ENCODE assay signal across 1 cellular context in the genomic region with DNA sequence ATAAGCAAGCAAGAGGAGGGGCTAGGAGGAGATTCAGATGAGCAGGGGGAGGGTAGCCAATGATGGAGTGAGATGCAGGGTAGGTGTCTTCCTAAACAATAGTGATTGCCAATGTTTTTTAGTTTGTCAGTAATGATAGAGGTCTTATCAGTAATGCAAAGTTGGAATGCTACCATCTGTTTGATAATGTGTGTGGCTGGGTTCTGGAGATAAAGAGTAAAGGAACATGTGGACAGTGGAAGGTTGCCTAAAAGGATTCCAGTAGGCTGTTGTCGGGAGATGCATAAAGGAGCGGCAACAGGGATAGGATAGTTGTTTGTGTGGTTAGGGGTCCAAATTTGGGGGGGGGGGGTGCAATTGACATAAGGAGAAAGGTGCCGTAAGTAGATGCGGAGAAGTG.
A peak's percentile ranks its signal among the peaks of the same experiment; 100 is the strongest.
TF ChIP-seq lines count a peak whose summit lies in the region.

No MANE protein-coding gene starts in this region.

TF ChIP-seq in K562, 482 proteins besides CTCF, POLR2A, EP300 and RAD21 (continues in another document):
- peak; percentile 75 for TF ChIP-seq NCOR1 (IDR thresholded peaks at IDR 0.05)
- TF ChIP-seq STAT5A (IDR thresholded peaks at IDR 0.05; ENCODE audit: borderline replicate concordance, low read length): no peak; the same call in 1 of the 2 replicates
- TF ChIP-seq SLC30A9 (CRISPR knock-in tag; IDR thresholded peaks at IDR 0.05): no peak
- no peak for TF ChIP-seq SMAD1 (IDR thresholded peaks at IDR 0.05; ENCODE audit: low read depth, low read length, partially characterized antibody)
- TF ChIP-seq ZNF444 (CRISPR knock-in tag; IDR thresholded peaks at IDR 0.05): no peak
- TF ChIP-seq, protein P1, sequence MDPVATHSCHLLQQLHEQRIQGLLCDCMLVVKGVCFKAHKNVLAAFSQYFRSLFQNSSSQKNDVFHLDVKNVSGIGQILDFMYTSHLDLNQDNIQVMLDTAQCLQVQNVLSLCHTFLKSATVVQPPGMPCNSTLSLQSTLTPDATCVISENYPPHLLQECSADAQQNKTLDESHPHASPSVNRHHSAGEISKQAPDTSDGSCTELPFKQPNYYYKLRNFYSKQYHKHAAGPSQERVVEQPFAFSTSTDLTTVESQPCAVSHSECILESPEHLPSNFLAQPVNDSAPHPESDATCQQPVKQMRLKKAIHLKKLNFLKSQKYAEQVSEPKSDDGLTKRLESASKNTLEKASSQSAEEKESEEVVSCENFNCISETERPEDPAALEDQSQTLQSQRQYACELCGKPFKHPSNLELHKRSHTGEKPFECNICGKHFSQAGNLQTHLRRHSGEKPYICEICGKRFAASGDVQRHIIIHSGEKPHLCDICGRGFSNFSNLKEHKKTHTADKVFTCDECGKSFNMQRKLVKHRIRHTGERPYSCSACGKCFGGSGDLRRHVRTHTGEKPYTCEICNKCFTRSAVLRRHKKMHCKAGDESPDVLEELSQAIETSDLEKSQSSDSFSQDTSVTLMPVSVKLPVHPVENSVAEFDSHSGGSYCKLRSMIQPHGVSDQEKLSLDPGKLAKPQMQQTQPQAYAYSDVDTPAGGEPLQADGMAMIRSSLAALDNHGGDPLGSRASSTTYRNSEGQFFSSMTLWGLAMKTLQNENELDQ (CRISPR knock-in tag; IDR thresholded peaks at IDR 0.05; ENCODE audit: borderline replicate concordance): no peak
- no peak for TF ChIP-seq ZNF12 (CRISPR knock-in tag; IDR thresholded peaks at IDR 0.05)
- TF ChIP-seq CEBPG (CRISPR knock-in tag; IDR thresholded peaks at IDR 0.05): no peak
- TF ChIP-seq CEBPG (tag; conservative IDR thresholded peaks at IDR 0.05 in 1 of 2, IDR thresholded peaks at IDR 0.05 in 1 of 2): no peak
- TF ChIP-seq NONO (IDR thresholded peaks at IDR 0.05; ENCODE audit: low read depth in 2 of 2, low read length in 1 of 2): no peak
- TF ChIP-seq, protein P2, sequence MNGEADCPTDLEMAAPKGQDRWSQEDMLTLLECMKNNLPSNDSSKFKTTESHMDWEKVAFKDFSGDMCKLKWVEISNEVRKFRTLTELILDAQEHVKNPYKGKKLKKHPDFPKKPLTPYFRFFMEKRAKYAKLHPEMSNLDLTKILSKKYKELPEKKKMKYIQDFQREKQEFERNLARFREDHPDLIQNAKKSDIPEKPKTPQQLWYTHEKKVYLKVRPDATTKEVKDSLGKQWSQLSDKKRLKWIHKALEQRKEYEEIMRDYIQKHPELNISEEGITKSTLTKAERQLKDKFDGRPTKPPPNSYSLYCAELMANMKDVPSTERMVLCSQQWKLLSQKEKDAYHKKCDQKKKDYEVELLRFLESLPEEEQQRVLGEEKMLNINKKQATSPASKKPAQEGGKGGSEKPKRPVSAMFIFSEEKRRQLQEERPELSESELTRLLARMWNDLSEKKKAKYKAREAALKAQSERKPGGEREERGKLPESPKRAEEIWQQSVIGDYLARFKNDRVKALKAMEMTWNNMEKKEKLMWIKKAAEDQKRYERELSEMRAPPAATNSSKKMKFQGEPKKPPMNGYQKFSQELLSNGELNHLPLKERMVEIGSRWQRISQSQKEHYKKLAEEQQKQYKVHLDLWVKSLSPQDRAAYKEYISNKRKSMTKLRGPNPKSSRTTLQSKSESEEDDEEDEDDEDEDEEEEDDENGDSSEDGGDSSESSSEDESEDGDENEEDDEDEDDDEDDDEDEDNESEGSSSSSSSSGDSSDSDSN (IDR thresholded peaks at IDR 0.05; ENCODE audit: borderline replicate concordance in 1 of 2, low read depth in 2 of 2, low read length in 2 of 2): no peak
- TF ChIP-seq ZNF217 (CRISPR knock-in tag; IDR thresholded peaks at IDR 0.05): no peak
- TF ChIP-seq ZNF3 (CRISPR knock-in tag; IDR thresholded peaks at IDR 0.05): no peak
- TF ChIP-seq ZNF644 (tag; IDR thresholded peaks at IDR 0.05; ENCODE audit: low read depth): 0 out of 2 replicates have a peak, but pooled peaks have one; percentile 52
- TF ChIP-seq TEAD4 (IDR thresholded peaks at IDR 0.05; ENCODE audit: low read length): peak; percentile 92
- no peak for TF ChIP-seq TEAD4 (CRISPR knock-in tag; IDR thresholded peaks at IDR 0.05; ENCODE audit: borderline replicate concordance)
- TF ChIP-seq, protein P3, sequence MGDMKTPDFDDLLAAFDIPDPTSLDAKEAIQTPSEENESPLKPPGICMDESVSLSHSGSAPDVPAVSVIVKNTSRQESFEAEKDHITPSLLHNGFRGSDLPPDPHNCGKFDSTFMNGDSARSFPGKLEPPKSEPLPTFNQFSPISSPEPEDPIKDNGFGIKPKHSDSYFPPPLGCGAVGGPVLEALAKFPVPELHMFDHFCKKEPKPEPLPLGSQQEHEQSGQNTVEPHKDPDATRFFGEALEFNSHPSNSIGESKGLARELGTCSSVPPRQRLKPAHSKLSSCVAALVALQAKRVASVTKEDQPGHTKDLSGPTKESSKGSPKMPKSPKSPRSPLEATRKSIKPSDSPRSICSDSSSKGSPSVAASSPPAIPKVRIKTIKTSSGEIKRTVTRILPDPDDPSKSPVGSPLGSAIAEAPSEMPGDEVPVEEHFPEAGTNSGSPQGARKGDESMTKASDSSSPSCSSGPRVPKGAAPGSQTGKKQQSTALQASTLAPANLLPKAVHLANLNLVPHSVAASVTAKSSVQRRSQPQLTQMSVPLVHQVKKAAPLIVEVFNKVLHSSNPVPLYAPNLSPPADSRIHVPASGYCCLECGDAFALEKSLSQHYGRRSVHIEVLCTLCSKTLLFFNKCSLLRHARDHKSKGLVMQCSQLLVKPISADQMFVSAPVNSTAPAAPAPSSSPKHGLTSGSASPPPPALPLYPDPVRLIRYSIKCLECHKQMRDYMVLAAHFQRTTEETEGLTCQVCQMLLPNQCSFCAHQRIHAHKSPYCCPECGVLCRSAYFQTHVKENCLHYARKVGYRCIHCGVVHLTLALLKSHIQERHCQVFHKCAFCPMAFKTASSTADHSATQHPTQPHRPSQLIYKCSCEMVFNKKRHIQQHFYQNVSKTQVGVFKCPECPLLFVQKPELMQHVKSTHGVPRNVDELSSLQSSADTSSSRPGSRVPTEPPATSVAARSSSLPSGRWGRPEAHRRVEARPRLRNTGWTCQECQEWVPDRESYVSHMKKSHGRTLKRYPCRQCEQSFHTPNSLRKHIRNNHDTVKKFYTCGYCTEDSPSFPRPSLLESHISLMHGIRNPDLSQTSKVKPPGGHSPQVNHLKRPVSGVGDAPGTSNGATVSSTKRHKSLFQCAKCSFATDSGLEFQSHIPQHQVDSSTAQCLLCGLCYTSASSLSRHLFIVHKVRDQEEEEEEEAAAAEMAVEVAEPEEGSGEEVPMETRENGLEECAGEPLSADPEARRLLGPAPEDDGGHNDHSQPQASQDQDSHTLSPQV (IDR thresholded peaks at IDR 0.05): no peak
- TF ChIP-seq TRIM24 (IDR thresholded peaks at IDR 0.05): peak; percentile 62 to 82
- TF ChIP-seq RBM22 (IDR thresholded peaks at IDR 0.05; ENCODE audit: low read depth, low read length, poor library complexity, severe bottlenecking): no peak
- no peak for TF ChIP-seq PYGO2 (tag; IDR thresholded peaks at IDR 0.05)
- TF ChIP-seq ARID2 (IDR thresholded peaks at IDR 0.05): no peak
- no peak for TF ChIP-seq TOE1 (IDR thresholded peaks at IDR 0.05; ENCODE audit: borderline replicate concordance)
- no peak for TF ChIP-seq TOE1 (CRISPR knock-in tag; IDR thresholded peaks at IDR 0.05; ENCODE audit: borderline replicate concordance, low read depth)
- TF ChIP-seq ADNP (tag; IDR thresholded peaks at IDR 0.05): no peak
- peak; percentile 72 for TF ChIP-seq TCF3 (CRISPR knock-in tag; IDR thresholded peaks at IDR 0.05)
- no peak for TF ChIP-seq ESRRB (CRISPR knock-in tag; IDR thresholded peaks at IDR 0.05; ENCODE audit: borderline replicate concordance)
- 0 out of 2 replicates have a peak, but pooled peaks have one; percentile 18 for TF ChIP-seq SMAD4 (CRISPR knock-in tag; conservative IDR thresholded peaks at IDR 0.05)
- TF ChIP-seq HEY1 (CRISPR knock-in tag; IDR thresholded peaks at IDR 0.05; ENCODE audit: borderline replicate concordance): no peak
- no peak for TF ChIP-seq ZNF212 (CRISPR knock-in tag; IDR thresholded peaks at IDR 0.05)
- no peak for TF ChIP-seq ZNF431 (CRISPR knock-in tag; IDR thresholded peaks at IDR 0.05)
- peak; percentile 86 for TF ChIP-seq ARID1B (IDR thresholded peaks at IDR 0.05)
- no peak for TF ChIP-seq HDAC8 (tag; IDR thresholded peaks at IDR 0.05)
- no peak for TF ChIP-seq TARDBP (IDR thresholded peaks at IDR 0.05)
- no peak for TF ChIP-seq ZBTB1 (CRISPR knock-in tag; IDR thresholded peaks at IDR 0.05; ENCODE audit: borderline replicate concordance, low read depth)
- no peak for TF ChIP-seq CHD2 (IDR thresholded peaks at IDR 0.05; ENCODE audit: low read depth, low read length)
- TF ChIP-seq JUN (IDR thresholded peaks at IDR 0.05; ENCODE audit: borderline replicate concordance, low read depth, low read length): no peak
- TF ChIP-seq JUN (CRISPR knock-in tag; IDR thresholded peaks at IDR 0.05; ENCODE audit: borderline replicate concordance): no peak
- 0 out of 2 replicates have a peak, but pooled peaks have one; percentile 20 for TF ChIP-seq SMAD3 (CRISPR knock-in tag; conservative IDR thresholded peaks at IDR 0.05)
- TF ChIP-seq, protein P4, sequence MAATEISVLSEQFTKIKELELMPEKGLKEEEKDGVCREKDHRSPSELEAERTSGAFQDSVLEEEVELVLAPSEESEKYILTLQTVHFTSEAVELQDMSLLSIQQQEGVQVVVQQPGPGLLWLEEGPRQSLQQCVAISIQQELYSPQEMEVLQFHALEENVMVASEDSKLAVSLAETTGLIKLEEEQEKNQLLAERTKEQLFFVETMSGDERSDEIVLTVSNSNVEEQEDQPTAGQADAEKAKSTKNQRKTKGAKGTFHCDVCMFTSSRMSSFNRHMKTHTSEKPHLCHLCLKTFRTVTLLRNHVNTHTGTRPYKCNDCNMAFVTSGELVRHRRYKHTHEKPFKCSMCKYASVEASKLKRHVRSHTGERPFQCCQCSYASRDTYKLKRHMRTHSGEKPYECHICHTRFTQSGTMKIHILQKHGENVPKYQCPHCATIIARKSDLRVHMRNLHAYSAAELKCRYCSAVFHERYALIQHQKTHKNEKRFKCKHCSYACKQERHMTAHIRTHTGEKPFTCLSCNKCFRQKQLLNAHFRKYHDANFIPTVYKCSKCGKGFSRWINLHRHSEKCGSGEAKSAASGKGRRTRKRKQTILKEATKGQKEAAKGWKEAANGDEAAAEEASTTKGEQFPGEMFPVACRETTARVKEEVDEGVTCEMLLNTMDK (IDR thresholded peaks at IDR 0.05; ENCODE audit: borderline replicate concordance, insufficient read depth, low read depth, low read length, poor library complexity, severe bottlenecking): no peak
- TF ChIP-seq PHF8 (IDR thresholded peaks at IDR 0.05; ENCODE audit: borderline replicate concordance, low read length): no peak
- TF ChIP-seq FOSL1 (tag; conservative IDR thresholded peaks at IDR 0.05): 0 out of 2 replicates have a peak, but pooled peaks have one; percentile 36
- TF ChIP-seq MTA2 (IDR thresholded peaks at IDR 0.05; ENCODE audit: low read depth): peak; percentile 84
- TF ChIP-seq ZNF311 (CRISPR knock-in tag; IDR thresholded peaks at IDR 0.05): no peak
- no peak for TF ChIP-seq ZC3H4 (CRISPR knock-in tag; IDR thresholded peaks at IDR 0.05; ENCODE audit: borderline replicate concordance)
- TF ChIP-seq GABPA (tag; conservative IDR thresholded peaks at IDR 0.05; ENCODE audit: low read depth): no peak
- peak; percentile 66; the same call in 1 of the 2 replicates for TF ChIP-seq ZNF197 (CRISPR knock-in tag; IDR thresholded peaks at IDR 0.05; ENCODE audit: low read depth)
- TF ChIP-seq CBX3 (IDR thresholded peaks at IDR 0.05; ENCODE audit: borderline replicate concordance in 1 of 2, low read length in 2 of 2): no peak
- no peak for TF ChIP-seq RAD51 (IDR thresholded peaks at IDR 0.05; ENCODE audit: borderline replicate concordance, low read depth)
- TF ChIP-seq FOXJ2 (tag; IDR thresholded peaks at IDR 0.05): no peak
- peak; percentile 89 for TF ChIP-seq TAL1 (IDR thresholded peaks at IDR 0.05)
- TF ChIP-seq, protein P5, sequence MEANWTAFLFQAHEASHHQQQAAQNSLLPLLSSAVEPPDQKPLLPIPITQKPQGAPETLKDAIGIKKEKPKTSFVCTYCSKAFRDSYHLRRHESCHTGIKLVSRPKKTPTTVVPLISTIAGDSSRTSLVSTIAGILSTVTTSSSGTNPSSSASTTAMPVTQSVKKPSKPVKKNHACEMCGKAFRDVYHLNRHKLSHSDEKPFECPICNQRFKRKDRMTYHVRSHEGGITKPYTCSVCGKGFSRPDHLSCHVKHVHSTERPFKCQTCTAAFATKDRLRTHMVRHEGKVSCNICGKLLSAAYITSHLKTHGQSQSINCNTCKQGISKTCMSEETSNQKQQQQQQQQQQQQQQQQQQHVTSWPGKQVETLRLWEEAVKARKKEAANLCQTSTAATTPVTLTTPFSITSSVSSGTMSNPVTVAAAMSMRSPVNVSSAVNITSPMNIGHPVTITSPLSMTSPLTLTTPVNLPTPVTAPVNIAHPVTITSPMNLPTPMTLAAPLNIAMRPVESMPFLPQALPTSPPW (CRISPR knock-in tag; IDR thresholded peaks at IDR 0.05): peak; percentile 30; the same call in 1 of the 2 replicates
- TF ChIP-seq TEAD1 (CRISPR knock-in tag; IDR thresholded peaks at IDR 0.05): peak in 1 of 2 experiments; percentile 74; a peak in 2 of 4 replicates
- no peak for TF ChIP-seq ZBTB7A (IDR thresholded peaks at IDR 0.05; ENCODE audit: borderline replicate concordance, control insufficient read depth, low read depth, low read length)
- TF ChIP-seq, protein P6, sequence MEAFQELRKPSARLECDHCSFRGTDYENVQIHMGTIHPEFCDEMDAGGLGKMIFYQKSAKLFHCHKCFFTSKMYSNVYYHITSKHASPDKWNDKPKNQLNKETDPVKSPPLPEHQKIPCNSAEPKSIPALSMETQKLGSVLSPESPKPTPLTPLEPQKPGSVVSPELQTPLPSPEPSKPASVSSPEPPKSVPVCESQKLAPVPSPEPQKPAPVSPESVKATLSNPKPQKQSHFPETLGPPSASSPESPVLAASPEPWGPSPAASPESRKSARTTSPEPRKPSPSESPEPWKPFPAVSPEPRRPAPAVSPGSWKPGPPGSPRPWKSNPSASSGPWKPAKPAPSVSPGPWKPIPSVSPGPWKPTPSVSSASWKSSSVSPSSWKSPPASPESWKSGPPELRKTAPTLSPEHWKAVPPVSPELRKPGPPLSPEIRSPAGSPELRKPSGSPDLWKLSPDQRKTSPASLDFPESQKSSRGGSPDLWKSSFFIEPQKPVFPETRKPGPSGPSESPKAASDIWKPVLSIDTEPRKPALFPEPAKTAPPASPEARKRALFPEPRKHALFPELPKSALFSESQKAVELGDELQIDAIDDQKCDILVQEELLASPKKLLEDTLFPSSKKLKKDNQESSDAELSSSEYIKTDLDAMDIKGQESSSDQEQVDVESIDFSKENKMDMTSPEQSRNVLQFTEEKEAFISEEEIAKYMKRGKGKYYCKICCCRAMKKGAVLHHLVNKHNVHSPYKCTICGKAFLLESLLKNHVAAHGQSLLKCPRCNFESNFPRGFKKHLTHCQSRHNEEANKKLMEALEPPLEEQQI (IDR thresholded peaks at IDR 0.05): no peak
- TF ChIP-seq FOXA1 (IDR thresholded peaks at IDR 0.05; ENCODE audit: borderline replicate concordance): no peak
- peak; percentile 55; the same call in 1 of the 2 replicates for TF ChIP-seq FOXM1 (IDR thresholded peaks at IDR 0.05; ENCODE audit: low read depth)
- no peak for TF ChIP-seq FOXM1 (CRISPR knock-in tag; IDR thresholded peaks at IDR 0.05; ENCODE audit: low read depth)
- TF ChIP-seq NFATC3 (IDR thresholded peaks at IDR 0.05): no peak
- TF ChIP-seq NBN (IDR thresholded peaks at IDR 0.05; ENCODE audit: low read depth): no peak
- peak; percentile 62; the same call in 1 of the 2 replicates for TF ChIP-seq PML (IDR thresholded peaks at IDR 0.05; ENCODE audit: low read length)
- TF ChIP-seq SMARCA4 (IDR thresholded peaks at IDR 0.05): 0 out of 2 replicates have a peak, but pooled peaks have one; percentile 36
- TF ChIP-seq ZSCAN29 (IDR thresholded peaks at IDR 0.05): no peak
